In the genomic region with DNA sequence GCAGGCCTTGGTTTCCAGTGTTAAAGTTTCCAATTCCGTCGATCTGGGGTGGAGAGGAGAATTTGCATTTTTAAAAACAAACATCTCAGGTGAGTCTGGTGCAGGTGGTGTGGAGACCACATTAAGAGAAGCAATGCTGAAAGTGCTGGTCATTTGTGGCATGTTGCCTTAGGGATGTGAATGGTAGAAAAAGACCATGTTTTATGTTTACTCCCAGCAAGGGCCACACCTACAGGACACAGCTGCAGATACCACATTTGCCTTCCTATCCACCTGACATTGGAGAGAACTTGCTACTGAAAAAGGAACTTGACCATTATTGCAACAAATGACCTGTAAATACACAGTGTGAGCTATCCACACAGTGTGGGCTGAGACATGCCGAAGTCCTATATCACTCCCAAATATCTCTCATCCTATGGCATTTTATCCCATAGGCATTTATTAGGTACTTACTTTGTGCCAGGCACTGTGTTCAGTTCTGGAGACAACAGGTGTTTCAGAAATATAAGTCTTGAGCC, we compare ENCODE assay signal across 34 cellular contexts.
DNase-seq lines count a peak whose midpoint lies in the region; ATAC-seq and TF ChIP-seq lines count a peak whose summit lies in the region.
"Had no signal": no experiment of that assay in that cellular context is flagged by ENCODE, and none has a peak within 500 bp of the region (broad histone marks: within the 10 kb centered on the region; RNA-seq: fewer than 3 reads in every experiment).

No MANE protein-coding gene starts in this region.

- H3K27me3 ChIP-seq in right atrium auricular region, result no peaks in the 10 kb centered on the region
- no peaks in the 10 kb centered on the region for H3K27me3 ChIP-seq in naive thymus-derived CD4-positive, alpha-beta T cell (ENCODE audit: control insufficient read depth in 2 of 2, insufficient read depth in 2 of 2, low read length in 2 of 2)
- no peaks in the 10 kb centered on the region for H3K27me3 ChIP-seq in vagina
- H3K27me3 ChIP-seq: ascending aorta, cardiac muscle cell, esophagus muscularis mucosa, transverse colon had no signal

- H3K4me3 ChIP-seq in right atrium auricular region, result no peak overlapping the region
- no peak overlapping the region for H3K4me3 ChIP-seq in naive thymus-derived CD4-positive, alpha-beta T cell (ENCODE audit: low read length)
- no peak overlapping the region for H3K4me3 ChIP-seq in vagina
- H3K4me3 ChIP-seq: ascending aorta, cardiac muscle cell, esophagus muscularis mucosa, lung, mucosa of descending colon, psoas muscle, transverse colon had no signal

- no peaks in the 10 kb centered on the region for H3K36me3 Mint-ChIP-seq in central memory CD8-positive, alpha-beta T cell (ENCODE audit: insufficient read depth)
- peaks cover 0 to 9% (median 0%) of the 10 kb centered on the region in 5 donors for H3K36me3 Mint-ChIP-seq in naive thymus-derived CD4-positive, alpha-beta T cell

- no peak overlapping the region for H3K4me3 Mint-ChIP-seq in central memory CD8-positive, alpha-beta T cell
- H3K4me3 Mint-ChIP-seq in naive thymus-derived CD4-positive, alpha-beta T cell, result peak overlapping the region in 2 of 10 donors; percentile 0 to 8
- H3K4me3 Mint-ChIP-seq: activated CD4-positive, alpha-beta T cell treated with anti-CD3 and anti-CD28 coated beads, Interleukin-2, amount 10 ng/mL, durations not matched to agents 24 days and 14 days; activated T-cell treated with anti-CD3 and anti-CD28 coated beads, Interleukin-2, amount 50 U/mL, for 4 hours; nephron had no signal

- H3K36me3 ChIP-seq in right atrium auricular region, result no peaks in the 10 kb centered on the region
- H3K36me3 ChIP-seq in naive thymus-derived CD4-positive, alpha-beta T cell (ENCODE audit: control insufficient read depth in 2 of 3, insufficient read depth in 3 of 3, low read length in 3 of 3), result no peaks in the 10 kb centered on the region
- H3K36me3 ChIP-seq in vagina, result no peaks in the 10 kb centered on the region
- H3K36me3 ChIP-seq: ascending aorta, cardiac muscle cell, esophagus muscularis mucosa, transverse colon, WERI-Rb-1 had no signal

- peaks cover 4% of the 10 kb centered on the region for H3K9me3 Mint-ChIP-seq in central memory CD8-positive, alpha-beta T cell
- peaks cover 0 to 12% (median 3%) of the 10 kb centered on the region in 11 donors for H3K9me3 Mint-ChIP-seq in naive thymus-derived CD4-positive, alpha-beta T cell

- POLR2A ChIA-PET in naive thymus-derived CD4-positive, alpha-beta T cell (lab: Charles Lee), result interaction anchor here (0.7 to 1.4 kb wide), 2 partner anchors 17 to 192 kb away, joined by 3 to 6 read pairs; no protein-coding TSS in a partner anchor

- H3K27ac ChIP-seq in right atrium auricular region, result peak overlapping the region in 1 of 2 donors; percentile 8
- H3K27ac ChIP-seq in naive thymus-derived CD4-positive, alpha-beta T cell (ENCODE audit: low read depth, low read length), result no peak overlapping the region
- no peak overlapping the region for H3K27ac ChIP-seq in vagina
- H3K27ac ChIP-seq: ascending aorta, cardiac muscle cell, esophagus muscularis mucosa, psoas muscle, transverse colon, WERI-Rb-1 had no signal

- H3K27ac Mint-ChIP-seq in central memory CD8-positive, alpha-beta T cell (ENCODE audit: low read depth), result peak overlapping the region; percentile 80
- H3K27ac Mint-ChIP-seq in naive thymus-derived CD4-positive, alpha-beta T cell, result peak overlapping the region in 5 of 9 donors; percentile 6 to 72 (median 22)
- H3K27ac Mint-ChIP-seq: activated CD4-positive, alpha-beta T cell treated with anti-CD3 and anti-CD28 coated beads, Interleukin-2, amount 10 ng/mL, durations not matched to agents 24 days and 14 days; nephron had no signal

- TF ChIP-seq CTCF in right atrium auricular region (IDR thresholded peaks at IDR 0.05) (no peak), vagina (IDR thresholded peaks at IDR 0.05) (no peak)

- CTCF ChIA-PET in naive thymus-derived CD4-positive, alpha-beta T cell (lab: Charles Lee), result no interaction called here

- TF ChIP-seq POLR2A in vagina (IDR thresholded peaks at IDR 0.05), result no peak

- H3K27me3 Mint-ChIP-seq in central memory CD8-positive, alpha-beta T cell, result no peaks in the 10 kb centered on the region
- H3K27me3 Mint-ChIP-seq in naive thymus-derived CD4-positive, alpha-beta T cell, result no peaks in the 10 kb centered on the region
- H3K27me3 Mint-ChIP-seq: activated CD4-positive, alpha-beta T cell treated with anti-CD3 and anti-CD28 coated beads, Interleukin-2, amount 10 ng/mL, durations not matched to agents 24 days and 14 days had no signal

- DNase-seq in right atrium auricular region (ENCODE audit: low spot score) (peak; percentile 32), left cardiac atrium (no peak), vagina (ENCODE audit: extremely low spot score in 2 of 2) (no peak), NOMO-1 (lab: John Stamatoyannopoulos, UW; ENCODE audit: unreplicated experiment in 2 of 2) (no peak)
- DNase-seq in central memory CD8-positive, alpha-beta T cell (ENCODE audit: low spot score in 2 of 2), result no peak
- no peak for DNase-seq in naive thymus-derived CD4-positive, alpha-beta T cell
- DNase-seq: ACHN; activated CD4-positive, alpha-beta T cell treated with anti-CD3 and anti-CD28 coated beads, Interleukin-2, amount 10 ng/mL, durations not matched to agents 24 days and 14 days; activated T-cell treated with anti-CD3 and anti-CD28 coated beads, Interleukin-2, amount 50 U/mL, for 4 hours; COR-L47; cortex of kidney; foreskin fibroblast; GOT3; head of caudate nucleus; KBM-7; kidney; mucosa of descending colon; NCI-H1105; NCI-H187 treated with DMSO at 0.1 percent for 48 hours; NCI-H2171; NCI-H510A treated with DMSO at 0.1 percent for 48 hours; OCI-M1; psoas muscle; stimulated activated CD4-positive, alpha-beta T cell treated with anti-CD3 and anti-CD28 coated beads, Interleukin-4, amount 100 ng/mL, for 1 hour; T-helper 9 cell; transverse colon; WERI-Rb-1 had no signal

- intact Hi-C loops in left cardiac atrium (cut with DNase I), result no loop called here
- intact Hi-C loops in naive thymus-derived CD4-positive, alpha-beta T cell (cut with micrococcal nuclease), result loop anchor here in 1 of 2 donors (5.0 kb wide), 1 partner anchor 774 kb away; no protein-coding TSS in a partner anchor
- intact Hi-C loops in vagina (cut with DNase I), result no loop called here

- H3K4me1 ChIP-seq in right atrium auricular region (peaks cover 0 to 6% of the 10 kb centered on the region in 2 donors), vagina (no peaks in the 10 kb centered on the region)
- peaks cover 15 to 57% of the 10 kb centered on the region in 2 donors for H3K4me1 ChIP-seq in naive thymus-derived CD4-positive, alpha-beta T cell (ENCODE audit: control insufficient read depth in 2 of 2, insufficient read depth in 2 of 2, low read length in 2 of 2)
- H3K4me1 ChIP-seq: psoas muscle, transverse colon had no signal

- H3K9me3 ChIP-seq in right atrium auricular region (no peaks in the 10 kb centered on the region), vagina (no peaks in the 10 kb centered on the region)
- no peaks in the 10 kb centered on the region for H3K9me3 ChIP-seq in naive thymus-derived CD4-positive, alpha-beta T cell (ENCODE audit: control insufficient read depth in 2 of 3, low read length in 3 of 3)
- H3K9me3 ChIP-seq: ascending aorta, esophagus muscularis mucosa, mucosa of descending colon, psoas muscle, transverse colon had no signal

- no peak for ATAC-seq in left cardiac atrium
- ATAC-seq in HG02588 (IDR thresholded peaks at IDR 0.05; ENCODE audit: unreplicated experiment), result peak; percentile 47
- ATAC-seq in central memory CD8-positive, alpha-beta T cell (replicated peaks; ENCODE audit: extremely low read depth, poor library complexity, severe bottlenecking), result no peak
- no peak for ATAC-seq in naive thymus-derived CD4-positive, alpha-beta T cell
- ATAC-seq in HG02763 (IDR thresholded peaks at IDR 0.05; ENCODE audit: unreplicated experiment), result no peak
- ATAC-seq: activated T-cell treated with anti-CD3 and anti-CD28 coated beads, Interleukin-2, amount 50 U/mL, for 4 hours; mucosa of descending colon; psoas muscle had no signal

- H3K4me1 Mint-ChIP-seq in central memory CD8-positive, alpha-beta T cell, result peaks cover 39% of the 10 kb centered on the region
- peaks cover 8 to 56% (median 46%) of the 10 kb centered on the region in 7 donors for H3K4me1 Mint-ChIP-seq in naive thymus-derived CD4-positive, alpha-beta T cell
